1 cellular context compared by ENCODE assay signal in the genomic region with DNA sequence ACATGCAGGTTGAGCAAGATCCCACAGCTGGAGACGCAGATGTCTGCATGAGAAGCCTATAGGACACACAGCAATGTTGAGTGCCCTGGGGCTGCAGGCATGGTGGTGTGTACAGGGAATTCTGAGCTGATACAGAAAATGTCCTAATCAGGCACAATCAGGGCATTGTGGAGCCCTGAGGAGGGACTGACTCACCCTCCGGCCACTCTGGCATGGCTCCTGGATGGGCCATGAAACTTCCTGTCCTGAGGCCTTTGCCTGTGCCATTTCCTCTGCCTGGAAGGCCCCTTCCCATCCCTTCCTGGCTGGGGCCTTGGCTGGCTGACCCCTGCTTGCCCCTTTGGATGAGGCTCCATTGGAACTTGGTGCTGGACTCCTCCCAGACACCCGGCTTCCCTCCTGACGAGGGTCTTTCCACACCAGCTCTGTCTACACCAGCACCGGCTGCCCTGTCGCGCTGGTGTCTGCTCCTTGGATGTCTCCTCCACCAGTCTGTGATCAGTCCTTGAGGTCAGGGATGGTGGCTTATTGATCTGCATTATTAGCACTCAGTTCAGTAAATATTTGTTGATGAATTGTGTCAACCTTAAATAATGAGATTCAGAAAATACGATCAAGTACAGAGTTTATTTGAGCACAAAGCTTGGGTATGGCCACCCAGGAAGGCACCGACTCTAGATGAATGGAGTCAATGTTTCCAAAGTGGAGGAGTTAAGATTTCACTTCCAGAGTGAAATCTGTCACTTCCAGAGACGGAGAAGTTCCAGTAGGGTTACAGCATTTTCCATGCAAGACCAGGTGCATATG.
A peak's percentile ranks its signal among the peaks of the same experiment; 100 is the strongest.
TF ChIP-seq lines count a peak whose summit lies in the region.

No MANE protein-coding gene starts in this region.

TF ChIP-seq in HCT116, 20 proteins besides CTCF, POLR2A, EP300 and RAD21:
- TF ChIP-seq EGR1 (IDR thresholded peaks at IDR 0.05; ENCODE audit: low read depth) (no peak), ZFX (IDR thresholded peaks at IDR 0.05) (no peak), CEBPB (IDR thresholded peaks at IDR 0.05; ENCODE audit: low read depth) (no peak), SIN3A (IDR thresholded peaks at IDR 0.05; ENCODE audit: low read depth) (no peak), SRF (IDR thresholded peaks at IDR 0.05; ENCODE audit: low read depth) (no peak), JUND (IDR thresholded peaks at IDR 0.05) (peak; percentile 41), ELF1 (IDR thresholded peaks at IDR 0.05; ENCODE audit: borderline replicate concordance, low read depth) (no peak), CBX3 (IDR thresholded peaks at IDR 0.05; ENCODE audit: low read depth) (peak; percentile 47; the same call in 1 of the 2 replicates), YY1 (IDR thresholded peaks at IDR 0.05; ENCODE audit: extremely low read depth, insufficient replicate concordance, low read depth, low read length) (no peak), TCF7L2 (IDR thresholded peaks at IDR 0.05; ENCODE audit: borderline replicate concordance, extremely low read depth, insufficient read depth, insufficient read length) (no peak), POLR2AphosphoS5 (IDR thresholded peaks at IDR 0.05; ENCODE audit: low read depth, low read length) (no peak), EZH2phosphoT487 (IDR thresholded peaks at IDR 0.05; ENCODE audit: borderline replicate concordance) (no peak), SP1 (IDR thresholded peaks at IDR 0.05; ENCODE audit: low read depth) (peak; percentile 41; the same call in 1 of the 2 replicates), EZH2 (IDR thresholded peaks at IDR 0.05) (no peak), FOSL1 (IDR thresholded peaks at IDR 0.05; ENCODE audit: low read depth) (peak; percentile 37; the same call in 1 of the 2 replicates), ZNF274 (IDR thresholded peaks at IDR 0.05; ENCODE audit: low read depth, low read length) (no peak)
- TF ChIP-seq, protein P1, sequence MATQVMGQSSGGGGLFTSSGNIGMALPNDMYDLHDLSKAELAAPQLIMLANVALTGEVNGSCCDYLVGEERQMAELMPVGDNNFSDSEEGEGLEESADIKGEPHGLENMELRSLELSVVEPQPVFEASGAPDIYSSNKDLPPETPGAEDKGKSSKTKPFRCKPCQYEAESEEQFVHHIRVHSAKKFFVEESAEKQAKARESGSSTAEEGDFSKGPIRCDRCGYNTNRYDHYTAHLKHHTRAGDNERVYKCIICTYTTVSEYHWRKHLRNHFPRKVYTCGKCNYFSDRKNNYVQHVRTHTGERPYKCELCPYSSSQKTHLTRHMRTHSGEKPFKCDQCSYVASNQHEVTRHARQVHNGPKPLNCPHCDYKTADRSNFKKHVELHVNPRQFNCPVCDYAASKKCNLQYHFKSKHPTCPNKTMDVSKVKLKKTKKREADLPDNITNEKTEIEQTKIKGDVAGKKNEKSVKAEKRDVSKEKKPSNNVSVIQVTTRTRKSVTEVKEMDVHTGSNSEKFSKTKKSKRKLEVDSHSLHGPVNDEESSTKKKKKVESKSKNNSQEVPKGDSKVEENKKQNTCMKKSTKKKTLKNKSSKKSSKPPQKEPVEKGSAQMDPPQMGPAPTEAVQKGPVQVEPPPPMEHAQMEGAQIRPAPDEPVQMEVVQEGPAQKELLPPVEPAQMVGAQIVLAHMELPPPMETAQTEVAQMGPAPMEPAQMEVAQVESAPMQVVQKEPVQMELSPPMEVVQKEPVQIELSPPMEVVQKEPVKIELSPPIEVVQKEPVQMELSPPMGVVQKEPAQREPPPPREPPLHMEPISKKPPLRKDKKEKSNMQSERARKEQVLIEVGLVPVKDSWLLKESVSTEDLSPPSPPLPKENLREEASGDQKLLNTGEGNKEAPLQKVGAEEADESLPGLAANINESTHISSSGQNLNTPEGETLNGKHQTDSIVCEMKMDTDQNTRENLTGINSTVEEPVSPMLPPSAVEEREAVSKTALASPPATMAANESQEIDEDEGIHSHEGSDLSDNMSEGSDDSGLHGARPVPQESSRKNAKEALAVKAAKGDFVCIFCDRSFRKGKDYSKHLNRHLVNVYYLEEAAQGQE (IDR thresholded peaks at IDR 0.05; ENCODE audit: low read depth) = no peak
- TF ChIP-seq, protein P2, sequence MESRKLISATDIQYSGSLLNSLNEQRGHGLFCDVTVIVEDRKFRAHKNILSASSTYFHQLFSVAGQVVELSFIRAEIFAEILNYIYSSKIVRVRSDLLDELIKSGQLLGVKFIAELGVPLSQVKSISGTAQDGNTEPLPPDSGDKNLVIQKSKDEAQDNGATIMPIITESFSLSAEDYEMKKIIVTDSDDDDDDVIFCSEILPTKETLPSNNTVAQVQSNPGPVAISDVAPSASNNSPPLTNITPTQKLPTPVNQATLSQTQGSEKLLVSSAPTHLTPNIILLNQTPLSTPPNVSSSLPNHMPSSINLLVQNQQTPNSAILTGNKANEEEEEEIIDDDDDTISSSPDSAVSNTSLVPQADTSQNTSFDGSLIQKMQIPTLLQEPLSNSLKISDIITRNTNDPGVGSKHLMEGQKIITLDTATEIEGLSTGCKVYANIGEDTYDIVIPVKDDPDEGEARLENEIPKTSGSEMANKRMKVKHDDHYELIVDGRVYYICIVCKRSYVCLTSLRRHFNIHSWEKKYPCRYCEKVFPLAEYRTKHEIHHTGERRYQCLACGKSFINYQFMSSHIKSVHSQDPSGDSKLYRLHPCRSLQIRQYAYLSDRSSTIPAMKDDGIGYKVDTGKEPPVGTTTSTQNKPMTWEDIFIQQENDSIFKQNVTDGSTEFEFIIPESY (IDR thresholded peaks at IDR 0.05; ENCODE audit: extremely low read depth, insufficient replicate concordance, low read length) = no peak
- TF ChIP-seq, protein P3, sequence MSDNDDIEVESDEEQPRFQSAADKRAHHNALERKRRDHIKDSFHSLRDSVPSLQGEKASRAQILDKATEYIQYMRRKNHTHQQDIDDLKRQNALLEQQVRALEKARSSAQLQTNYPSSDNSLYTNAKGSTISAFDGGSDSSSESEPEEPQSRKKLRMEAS (IDR thresholded peaks at IDR 0.05) = no peak
- TF ChIP-seq, protein P4, sequence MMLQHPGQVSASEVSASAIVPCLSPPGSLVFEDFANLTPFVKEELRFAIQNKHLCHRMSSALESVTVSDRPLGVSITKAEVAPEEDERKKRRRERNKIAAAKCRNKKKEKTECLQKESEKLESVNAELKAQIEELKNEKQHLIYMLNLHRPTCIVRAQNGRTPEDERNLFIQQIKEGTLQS (IDR thresholded peaks at IDR 0.05) = no peak
TF ChIP-seq in HCT116: peak in this region for 4.
